ENCODE assay signal across 11 cellular contexts in genomic region chr4:128793859-128794667, GRCh38. TPM values are rescaled to one million over a fixed set of nuclear protein-coding genes. Genes with fewer than 3 reads are reported as not detected.
DNase-seq lines count a peak whose midpoint lies in the region; ATAC-seq lines count a peak whose summit lies in the region.
"Had no signal": no experiment of that assay in that cellular context is flagged by ENCODE, and none has a peak within 500 bp of the region (broad histone marks: within the 10 kb centered on the region; RNA-seq: fewer than 3 reads in every experiment).

No MANE protein-coding gene starts in this region.

- no peak overlapping the region for H3K9ac ChIP-seq in subcutaneous abdominal adipose tissue (ENCODE audit: low read length in 5 of 5)

- H3K9me3 ChIP-seq in subcutaneous abdominal adipose tissue (ENCODE audit: control insufficient read depth in 5 of 5, low read length in 5 of 5): no peaks in the 10 kb centered on the region
- H3K9me3 ChIP-seq: testis had no signal

- peak overlapping the region; percentile 54 for H3K27ac ChIP-seq in subcutaneous abdominal adipose tissue (ENCODE audit: low read depth, low read length)
- H3K27ac ChIP-seq: testis had no signal

- H3K4me3 ChIP-seq in subcutaneous abdominal adipose tissue (ENCODE audit: low read depth in 1 of 5, low read length in 5 of 5): no peak overlapping the region
- H3K4me3 ChIP-seq: testis had no signal

- peak; percentile 39 for ATAC-seq in GM19468 (IDR thresholded peaks at IDR 0.05; ENCODE audit: extremely low read depth, unreplicated experiment)
- ATAC-seq: activated naive CD4-positive, alpha-beta T cell treated with anti-CD3 and anti-CD28 coated beads, Interleukin-2, amount 50 U/mL, for 72 hours; sciatic nerve had no signal

- DNase-seq in MV-4-11 (lab: John Stamatoyannopoulos, UW): peak; percentile 52
- peak; percentile 59 for DNase-seq in fibroblast of gingiva (ENCODE audit: low read depth)
- DNase-seq in cerebellar nuclear complex (lab: John Stamatoyannopoulos, UW): no peak
- no peak for DNase-seq in mesenteric fat pad (ENCODE audit: low spot score)
- DNase-seq in medulla oblongata (ENCODE audit: extremely low spot score): no peak
- DNase-seq: naive B cell, testis had no signal

- H3K4me1 ChIP-seq in subcutaneous abdominal adipose tissue (ENCODE audit: control insufficient read depth in 5 of 5, insufficient read depth in 5 of 5, low read length in 5 of 5): peaks cover 0 to 18% (median 5%) of the 10 kb centered on the region in 5 donors
- H3K4me1 ChIP-seq: testis had no signal

- no peaks in the 10 kb centered on the region for H3K27me3 ChIP-seq in subcutaneous abdominal adipose tissue (ENCODE audit: control insufficient read depth in 5 of 5, insufficient read depth in 4 of 5, low read length in 5 of 5)
- H3K27me3 ChIP-seq: testis had no signal

- no peaks in the 10 kb centered on the region for H3K36me3 ChIP-seq in subcutaneous abdominal adipose tissue (ENCODE audit: control insufficient read depth in 5 of 5, insufficient read depth in 5 of 5, low read length in 5 of 5)

RNA-seq across cellular contexts. Expression of gene JADE1, which starts 15.4 kb away (rescaled TPM):
- 53.4 TPM for total RNA-seq in mesenteric fat pad

Comparison
In these comparisons a context has a peak if more than half of its experiments do, and no peak if none do; other contexts are left out.
1. DNase-seq: peak in MV-4-11 (single experiment) and fibroblast of gingiva (single experiment); none in cerebellar nuclear complex (0 of 2), mesenteric fat pad (single experiment) and medulla oblongata (single experiment).